ENCODE assay signal across 16 cellular contexts in the genomic region with DNA sequence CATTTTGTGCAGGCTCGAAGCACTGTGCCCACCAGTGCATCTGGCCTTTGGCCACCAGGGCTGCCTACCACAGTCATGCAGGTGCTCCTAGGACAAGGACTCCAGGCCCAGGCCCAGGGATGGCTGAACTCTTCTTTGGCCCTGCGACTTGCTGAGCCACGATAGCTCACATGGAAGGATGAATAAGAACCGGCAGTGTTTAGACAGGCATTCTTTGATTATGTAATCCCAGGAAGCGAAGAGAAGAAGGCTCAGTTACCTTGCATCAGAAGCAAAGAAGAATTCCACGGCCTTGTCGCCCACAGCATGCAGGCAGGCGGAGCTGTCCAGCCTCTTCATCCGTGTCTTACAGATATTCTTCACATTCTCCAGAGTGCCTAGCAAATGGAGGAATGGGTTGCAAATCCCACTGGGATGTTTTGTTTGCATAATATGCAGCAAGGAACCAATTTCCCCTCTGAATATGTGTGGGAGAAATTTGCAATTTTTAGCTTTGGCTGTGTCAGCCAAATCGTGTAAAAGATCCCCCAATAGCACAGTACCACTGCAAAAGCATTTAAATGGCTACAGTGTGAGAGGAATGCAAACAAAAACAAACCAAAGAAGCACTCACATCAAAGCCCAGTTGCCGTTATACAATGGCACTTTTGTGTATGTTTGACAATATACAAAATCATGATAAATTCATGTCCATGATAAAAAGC. TPM values are rescaled to one million over a fixed set of nuclear protein-coding genes. Genes with fewer than 3 reads are reported as not detected.
DNase-seq lines count a peak whose midpoint lies in the region; ATAC-seq, FAIRE-seq and TF ChIP-seq lines count a peak whose summit lies in the region.
"Had no signal": no experiment of that assay in that cellular context is flagged by ENCODE, and none has a peak within 500 bp of the region (broad histone marks: within the 10 kb centered on the region; RNA-seq: fewer than 3 reads in every experiment).

No MANE protein-coding gene starts in this region.

- no peaks in the 10 kb centered on the region for H3K9me3 ChIP-seq in fibroblast of lung (ENCODE audit: control insufficient read depth, insufficient read depth, low read depth, low read length)
- H3K9me3 ChIP-seq: heart left ventricle had no signal

- no peak overlapping the region for H3K4me2 ChIP-seq in fibroblast of lung (ENCODE audit: extremely low read depth, insufficient read depth, low read length)

- H3K4me3 ChIP-seq in fibroblast of lung (replicated peaks in 1 of 4; ENCODE audit: control extremely low read depth in 1 of 4, insufficient read depth in 1 of 4, low read depth in 3 of 4, low read length in 4 of 4): no peak overlapping the region
- H3K4me3 ChIP-seq: heart left ventricle had no signal

- DNase-seq in HPDE6-E6E7 (ENCODE audit: extremely low spot score): peak; percentile 39
- DNase-seq in amniotic epithelial cell (ENCODE audit: low read depth): peak; percentile 92
- peak; percentile 50 to 82 for DNase-seq in fibroblast of lung (ENCODE audit: low read depth in 2 of 2)
- DNase-seq in occipital lobe (lab: John Stamatoyannopoulos, UW): peak; percentile 36
- no peak for DNase-seq in GM20000 (ENCODE audit: low spot score)
- no peak for DNase-seq in NOMO-1 treated with DMSO at 0.1 percent for 48 hours (lab: John Stamatoyannopoulos, UW; ENCODE audit: unreplicated experiment)
- no peak for DNase-seq in frontal cortex (ENCODE audit: low spot score in 2 of 2)
- DNase-seq: activated naive CD4-positive, alpha-beta T cell treated with anti-CD3 and anti-CD28 coated beads, Interleukin-2, amount 10 ng/mL, durations not matched to agents 7 days and 5 days; EL; HCEC 1CT; NCI-H1105; NCI-H510A had no signal

- no peak for ATAC-seq in HG02610 (IDR thresholded peaks at IDR 0.05; ENCODE audit: unreplicated experiment)

- no peaks in the 10 kb centered on the region for H4K20me1 ChIP-seq in fibroblast of lung (ENCODE audit: control insufficient read depth, extremely low read depth, insufficient read depth, low read length)

- H3K79me2 ChIP-seq in fibroblast of lung (ENCODE audit: control insufficient read depth, insufficient read depth, low read length): no peaks in the 10 kb centered on the region

- TF ChIP-seq CTCF in fibroblast of lung (conservative IDR thresholded peaks at IDR 0.05 in 1 of 2, IDR thresholded peaks at IDR 0.05 in 1 of 2; ENCODE audit: low read depth in 1 of 2, low read length in 2 of 2) (no peak), GM20000 (IDR thresholded peaks at IDR 0.05; ENCODE audit: extremely low read depth, missing control alignments) (no peak)

- no peak for FAIRE-seq in frontal cortex (lab: Jason Lieb, UNC)
- FAIRE-seq: HTR-8/SVneo had no signal

- H3K9ac ChIP-seq in fibroblast of lung (ENCODE audit: insufficient read depth, low read length): no peak overlapping the region

- no peaks in the 10 kb centered on the region for H3K4me1 ChIP-seq in fibroblast of lung (ENCODE audit: control insufficient read depth, extremely low read depth, insufficient read depth, low read length)
- H3K4me1 ChIP-seq: heart left ventricle had no signal

- H3K27me3 ChIP-seq in fibroblast of lung (ENCODE audit: control insufficient read depth, insufficient read depth, low read length): no peaks in the 10 kb centered on the region
- H3K27me3 ChIP-seq: heart left ventricle had no signal

- no peaks in the 10 kb centered on the region for H3K36me3 ChIP-seq in fibroblast of lung (ENCODE audit: control insufficient read depth, insufficient read depth, low read length)

- no peak overlapping the region for H2AFZ ChIP-seq in fibroblast of lung (ENCODE audit: low read length)

- no peak overlapping the region for H3K27ac ChIP-seq in fibroblast of lung (ENCODE audit: insufficient read depth, low read length)
- H3K27ac ChIP-seq: heart left ventricle had no signal

RNA-seq across cellular contexts. Expression of a gene that starts 29.1 kb away (rescaled TPM):
- total RNA-seq in fibroblast of lung: 19.3 and 26.7 TPM in 2 replicates
- 6.1 and 24.7 TPM in 2 replicates for polyA plus RNA-seq in fibroblast of lung
- 4.5 and 19.0 TPM in 2 replicates for polyA plus RNA-seq in fibroblast of lung (2012)
- polyA minus RNA-seq in fibroblast of lung (ENCODE audit: low replicate concordance): 10.3 and 33.5 TPM in 2 replicates
- 11.4 TPM for total RNA-seq in occipital lobe
- 11.0 TPM for total RNA-seq in frontal cortex
- polyA plus RNA-seq: CD14-positive monocyte had no signal

RNA-seq across cellular contexts. Expression of a gene that starts 32.2 kb away (rescaled TPM):
- total RNA-seq in fibroblast of lung (24.7 and 27.6 TPM in 2 replicates), occipital lobe (90.8 TPM), frontal cortex (95.8 TPM)
- 36.8 and 43.1 TPM in 2 replicates for polyA plus RNA-seq in fibroblast of lung
- 17.3 and 20.8 TPM in 2 replicates for polyA plus RNA-seq in fibroblast of lung (2012)
- 11.3 and 25.7 TPM in 2 replicates for polyA minus RNA-seq in fibroblast of lung (ENCODE audit: low replicate concordance)

Comparison
In these comparisons a context has a peak if more than half of its experiments do, and no peak if none do; other contexts are left out.
1. DNase-seq: peak in HPDE6-E6E7 (single experiment), amniotic epithelial cell (single experiment), fibroblast of lung (2 of 2) and occipital lobe (single experiment); none in GM20000 (single experiment), NOMO-1 treated with DMSO at 0.1 percent for 48 hours (single experiment) and frontal cortex (0 of 2).